Comparison of ENCODE assay signal across 10 cellular contexts in the genomic region with DNA sequence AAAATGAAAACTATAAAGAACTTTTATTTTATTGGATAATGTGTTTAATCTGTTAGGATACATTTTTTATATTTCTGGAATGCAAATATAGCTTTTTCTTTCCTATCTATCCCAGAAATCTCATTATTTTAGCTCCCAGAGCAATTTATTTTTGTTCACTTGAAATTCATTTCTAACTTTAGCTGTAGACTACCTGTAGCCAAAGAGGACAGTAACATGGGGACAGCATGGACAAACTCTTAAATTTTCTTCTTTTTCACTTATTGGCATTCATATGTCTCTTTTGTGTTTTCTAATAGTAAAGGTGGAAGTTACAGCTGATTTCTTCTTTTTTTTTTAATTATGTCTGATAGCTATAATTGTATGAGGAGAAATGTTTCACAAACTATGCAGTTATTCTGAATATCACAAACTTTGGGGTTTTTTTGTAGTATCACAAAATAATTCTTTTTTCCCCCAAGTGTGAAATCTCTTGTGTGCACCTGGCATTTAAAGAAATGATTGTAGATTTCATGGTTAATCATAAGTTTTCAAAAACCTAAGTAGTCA. TPM values are rescaled to one million over a fixed set of nuclear protein-coding genes. Genes with fewer than 3 reads are reported as not detected.
DNase-seq lines count a peak whose midpoint lies in the region; ATAC-seq and TF ChIP-seq lines count a peak whose summit lies in the region.
"Had no signal": no experiment of that assay in that cellular context is flagged by ENCODE, and none has a peak within 500 bp of the region (broad histone marks: within the 10 kb centered on the region; RNA-seq: fewer than 3 reads in every experiment).

No MANE protein-coding gene starts in this region.

- CTCF ChIA-PET in activated naive CD4-positive, alpha-beta T cell treated with anti-CD3 and anti-CD28 coated beads, Interleukin-2, amount 10 ng/mL, durations not matched to agents 7 days and 5 days (lab: Charles Lee) = interaction anchor here (1.8 to 2.0 kb wide), 2 partner anchors 24 to 96 kb away, joined by 5 to 6 read pairs; no protein-coding TSS in a partner anchor
- CTCF ChIA-PET in activated CD8-positive, alpha-beta T cell treated with anti-CD3 and anti-CD28 coated beads for 36 hours (lab: Charles Lee) = interaction anchor here (0.8 to 2.2 kb wide), 5 partner anchors 10 to 97 kb away, joined by 3 to 16 read pairs (median 5); no protein-coding TSS in a partner anchor

- POLR2A ChIA-PET in activated CD8-positive, alpha-beta T cell treated with anti-CD3 and anti-CD28 coated beads for 36 hours (lab: Charles Lee) = interaction anchor here (0.8 to 10.5 kb wide), 6 partner anchors 10 to 198 kb away, joined by 3 to 420 read pairs (median 22); a partner anchor contains a TSS

- no peak overlapping the region for H2AFZ ChIP-seq in fibroblast of lung (ENCODE audit: low read length)

- no peaks in the 10 kb centered on the region for H3K27me3 Mint-ChIP-seq in activated naive CD4-positive, alpha-beta T cell treated with anti-CD3 and anti-CD28 coated beads, Interleukin-2, amount 10 ng/mL, durations not matched to agents 7 days and 5 days
- no peaks in the 10 kb centered on the region for H3K27me3 Mint-ChIP-seq in activated CD8-positive, alpha-beta T cell treated with anti-CD3 and anti-CD28 coated beads for 36 hours
- no peaks in the 10 kb centered on the region for H3K27me3 Mint-ChIP-seq in stimulated activated naive B cell treated with anti-CD40 and anti-IgM and Interleukin-4, amounts not matched to agents 10 μg/mL and 1 μg/mL and 100 μg/mL, for 72 hours
- H3K27me3 Mint-ChIP-seq: brain had no signal

- H3K27ac Mint-ChIP-seq in activated naive CD4-positive, alpha-beta T cell treated with anti-CD3 and anti-CD28 coated beads, Interleukin-2, amount 10 ng/mL, durations not matched to agents 7 days and 5 days = peak overlapping the region; percentile 16
- peak overlapping the region; percentile 93 for H3K27ac Mint-ChIP-seq in activated CD8-positive, alpha-beta T cell treated with anti-CD3 and anti-CD28 coated beads for 36 hours
- peak overlapping the region; percentile 96 for H3K27ac Mint-ChIP-seq in stimulated activated naive B cell treated with anti-CD40 and anti-IgM and Interleukin-4, amounts not matched to agents 10 μg/mL and 1 μg/mL and 100 μg/mL, for 72 hours

- H3K4me1 ChIP-seq in fibroblast of lung (ENCODE audit: control insufficient read depth, extremely low read depth, insufficient read depth, low read length) = peaks cover 16% of the 10 kb centered on the region

- H3K79me2 ChIP-seq in fibroblast of lung (ENCODE audit: control insufficient read depth, insufficient read depth, low read length) = peaks cover 4% of the 10 kb centered on the region

- H3K4me2 ChIP-seq in fibroblast of lung (ENCODE audit: extremely low read depth, insufficient read depth, low read length) = no peak overlapping the region

- TF ChIP-seq CTCF in activated CD8-positive, alpha-beta T cell treated with anti-CD3 and anti-CD28 coated beads for 36 hours (IDR thresholded peaks at IDR 0.05) = no peak
- TF ChIP-seq CTCF in fibroblast of lung (conservative IDR thresholded peaks at IDR 0.05 in 1 of 2, IDR thresholded peaks at IDR 0.05 in 1 of 2; ENCODE audit: low read depth in 1 of 2, low read length in 2 of 2) = no peak

- no peak for ATAC-seq in activated CD8-positive, alpha-beta T cell treated with anti-CD3 and anti-CD28 coated beads for 36 hours
- ATAC-seq in stimulated activated naive B cell treated with anti-CD40 and anti-IgM and Interleukin-4, amounts not matched to agents 10 μg/mL and 1 μg/mL and 100 μg/mL, for 72 hours (replicated peaks) = no peak

- peak overlapping the region; percentile 86 for H3K27ac ChIP-seq in fibroblast of lung (ENCODE audit: insufficient read depth, low read length)

- no peak overlapping the region for H3K4me3 ChIP-seq in fibroblast of lung (replicated peaks in 1 of 4; ENCODE audit: control extremely low read depth in 1 of 4, insufficient read depth in 1 of 4, low read depth in 3 of 4, low read length in 4 of 4)

- no peaks in the 10 kb centered on the region for H3K36me3 ChIP-seq in fibroblast of lung (ENCODE audit: control insufficient read depth, insufficient read depth, low read length)

- H3K9ac ChIP-seq in fibroblast of lung (ENCODE audit: insufficient read depth, low read length) = no peak overlapping the region

- peaks cover 6% of the 10 kb centered on the region for H3K9me3 Mint-ChIP-seq in activated naive CD4-positive, alpha-beta T cell treated with anti-CD3 and anti-CD28 coated beads, Interleukin-2, amount 10 ng/mL, durations not matched to agents 7 days and 5 days
- peaks cover 8% of the 10 kb centered on the region for H3K9me3 Mint-ChIP-seq in activated CD8-positive, alpha-beta T cell treated with anti-CD3 and anti-CD28 coated beads for 36 hours
- peaks cover 4 to 6% of the 10 kb centered on the region in 2 donors for H3K9me3 Mint-ChIP-seq in stimulated activated naive B cell treated with anti-CD40 and anti-IgM and Interleukin-4, amounts not matched to agents 10 μg/mL and 1 μg/mL and 100 μg/mL, for 72 hours

- H3K27me3 ChIP-seq in fibroblast of lung (ENCODE audit: control insufficient read depth, insufficient read depth, low read length) = no peaks in the 10 kb centered on the region

- no peaks in the 10 kb centered on the region for H4K20me1 ChIP-seq in fibroblast of lung (ENCODE audit: control insufficient read depth, extremely low read depth, insufficient read depth, low read length)

- H3K4me3 Mint-ChIP-seq in activated naive CD4-positive, alpha-beta T cell treated with anti-CD3 and anti-CD28 coated beads, Interleukin-2, amount 10 ng/mL, durations not matched to agents 7 days and 5 days = no peak overlapping the region
- H3K4me3 Mint-ChIP-seq in activated CD8-positive, alpha-beta T cell treated with anti-CD3 and anti-CD28 coated beads for 36 hours = peak overlapping the region; percentile 48
- peak overlapping the region in 1 of 2 donors; percentile 64 for H3K4me3 Mint-ChIP-seq in stimulated activated naive B cell treated with anti-CD40 and anti-IgM and Interleukin-4, amounts not matched to agents 10 μg/mL and 1 μg/mL and 100 μg/mL, for 72 hours
- H3K4me3 Mint-ChIP-seq: brain had no signal

- peaks cover 48% of the 10 kb centered on the region for H3K4me1 Mint-ChIP-seq in activated naive CD4-positive, alpha-beta T cell treated with anti-CD3 and anti-CD28 coated beads, Interleukin-2, amount 10 ng/mL, durations not matched to agents 7 days and 5 days
- H3K4me1 Mint-ChIP-seq in activated CD8-positive, alpha-beta T cell treated with anti-CD3 and anti-CD28 coated beads for 36 hours (ENCODE audit: low read depth) = peaks cover 64% of the 10 kb centered on the region
- peaks cover 21 to 51% of the 10 kb centered on the region in 2 donors for H3K4me1 Mint-ChIP-seq in stimulated activated naive B cell treated with anti-CD40 and anti-IgM and Interleukin-4, amounts not matched to agents 10 μg/mL and 1 μg/mL and 100 μg/mL, for 72 hours

- intact Hi-C loops in activated CD8-positive, alpha-beta T cell treated with anti-CD3 and anti-CD28 coated beads for 36 hours (cut with micrococcal nuclease) = loop anchor here (1.0 kb wide), 1 partner anchor 66 kb away; no protein-coding TSS in a partner anchor

- DNase-seq in activated naive CD4-positive, alpha-beta T cell treated with anti-CD3 and anti-CD28 coated beads, Interleukin-2, amount 10 ng/mL, durations not matched to agents 7 days and 5 days = no peak
- no peak for DNase-seq in activated naive CD4-positive, alpha-beta T cell treated with Interleukin-2 at 50 U/mL for 16 hours
- DNase-seq in activated CD8-positive, alpha-beta T cell treated with anti-CD3 and anti-CD28 coated beads for 36 hours = no peak
- no peak for DNase-seq in fibroblast of lung (ENCODE audit: low read depth in 2 of 2)
- no peak for DNase-seq in stimulated activated naive B cell treated with anti-CD40 and anti-IgM and Interleukin-4, amounts not matched to agents 10 μg/mL and 1 μg/mL and 100 μg/mL, for 72 hours
- no peak for DNase-seq in GDM1 (lab: John Stamatoyannopoulos, UW)
- no peak for DNase-seq in activated effector memory CD4-positive, alpha-beta T cell treated with anti-CD3 and anti-CD28 coated beads, Interleukin-2, amount 50 U/mL, for 16 hours
- DNase-seq in SIG-M5 (lab: John Stamatoyannopoulos, UW) = no peak
- DNase-seq: DMS53 had no signal

- H3K9me3 ChIP-seq in fibroblast of lung (ENCODE audit: control insufficient read depth, insufficient read depth, low read depth, low read length) = no peaks in the 10 kb centered on the region

- H3K36me3 Mint-ChIP-seq in activated naive CD4-positive, alpha-beta T cell treated with anti-CD3 and anti-CD28 coated beads, Interleukin-2, amount 10 ng/mL, durations not matched to agents 7 days and 5 days = peaks cover 63% of the 10 kb centered on the region
- peaks cover 58% of the 10 kb centered on the region for H3K36me3 Mint-ChIP-seq in activated CD8-positive, alpha-beta T cell treated with anti-CD3 and anti-CD28 coated beads for 36 hours (ENCODE audit: low read depth)
- H3K36me3 Mint-ChIP-seq in stimulated activated naive B cell treated with anti-CD40 and anti-IgM and Interleukin-4, amounts not matched to agents 10 μg/mL and 1 μg/mL and 100 μg/mL, for 72 hours = peaks cover 35 to 52% of the 10 kb centered on the region in 2 donors

RNA-seq across cellular contexts. Expression of a gene that starts 55.4 kb away (rescaled TPM):
- total RNA-seq in activated CD8-positive, alpha-beta T cell treated with anti-CD3 and anti-CD28 coated beads for 36 hours = 100 to 1,000 TPM; 239 to 248 TPM
- 210 and 235 TPM in 2 replicates for total RNA-seq in fibroblast of lung
- 96.5 and 125 TPM in 2 replicates for polyA plus RNA-seq in fibroblast of lung
- polyA plus RNA-seq in fibroblast of lung (2012) = 72.7 and 75.0 TPM in 2 replicates
- 80.0 and 118 TPM in 2 replicates for polyA minus RNA-seq in fibroblast of lung (ENCODE audit: low replicate concordance)

RNA-seq across cellular contexts. Expression of a gene that starts 55.7 kb away (rescaled TPM):
- 10 to 100 TPM; 34.2 to 37.4 TPM for total RNA-seq in activated CD8-positive, alpha-beta T cell treated with anti-CD3 and anti-CD28 coated beads for 36 hours
- total RNA-seq in fibroblast of lung = 26.3 and 31.3 TPM in 2 replicates
- 60.5 and 67.7 TPM in 2 replicates for polyA plus RNA-seq in fibroblast of lung
- 46.4 and 48.1 TPM in 2 replicates for polyA plus RNA-seq in fibroblast of lung (2012)
- 11.8 and 15.9 TPM in 2 replicates for polyA minus RNA-seq in fibroblast of lung (ENCODE audit: low replicate concordance)

Comparison
In these comparisons a context has a peak if more than half of its experiments do, and no peak if none do; other contexts are left out.
1. H3K27ac Mint-ChIP-seq: peak in every context shown above with its lines; median percentile 96 in stimulated activated naive B cell treated with anti-CD40 and anti-IgM and Interleukin-4, amounts not matched to agents 10 μg/mL and 1 μg/mL and 100 μg/mL, for 72 hours; 93 in activated CD8-positive, alpha-beta T cell treated with anti-CD3 and anti-CD28 coated beads for 36 hours; 16 in activated naive CD4-positive, alpha-beta T cell treated with anti-CD3 and anti-CD28 coated beads, Interleukin-2, amount 10 ng/mL, durations not matched to agents 7 days and 5 days.